Comparison of ENCODE assay signal across 19 cellular contexts in genomic region chr11:100727410-100727809, GRCh38. TPM values are rescaled to one million over a fixed set of nuclear protein-coding genes. Genes with fewer than 3 reads are reported as not detected.
DNase-seq lines count a peak whose midpoint lies in the region; ATAC-seq and TF ChIP-seq lines count a peak whose summit lies in the region.
"Had no signal": no experiment of that assay in that cellular context is flagged by ENCODE, and none has a peak within 500 bp of the region (broad histone marks: within the 10 kb centered on the region; RNA-seq: fewer than 3 reads in every experiment).

No MANE protein-coding gene starts in this region.

- no peaks in the 10 kb centered on the region for H3K27me3 Mint-ChIP-seq in chondrocyte (ENCODE audit: low read depth)
- no peaks in the 10 kb centered on the region for H3K27me3 Mint-ChIP-seq in stimulated activated naive B cell treated with anti-CD40 and anti-IgM and Interleukin-4, amounts not matched to agents 10 μg/mL and 1 μg/mL and 100 μg/mL, for 72 hours
- H3K27me3 Mint-ChIP-seq: activated naive CD4-positive, alpha-beta T cell treated with anti-CD3 and anti-CD28 coated beads, Interleukin-2, amount 50 U/mL, for 24 hours had no signal

- H3K4me1 ChIP-seq in right cardiac atrium (ENCODE audit: control insufficient read depth, insufficient read depth, low read length): peaks cover 6% of the 10 kb centered on the region
- H3K4me1 ChIP-seq: prostate gland, upper lobe of right lung had no signal

- intact Hi-C loops in right cardiac atrium (cut with DNase I): no loop called here

- no peak overlapping the region for H3K4me3 Mint-ChIP-seq in chondrocyte (ENCODE audit: unreplicated experiment)
- no peak overlapping the region for H3K4me3 Mint-ChIP-seq in stimulated activated naive B cell treated with anti-CD40 and anti-IgM and Interleukin-4, amounts not matched to agents 10 μg/mL and 1 μg/mL and 100 μg/mL, for 72 hours
- H3K4me3 Mint-ChIP-seq: activated naive CD4-positive, alpha-beta T cell treated with anti-CD3 and anti-CD28 coated beads, Interleukin-2, amount 50 U/mL, for 24 hours had no signal

- no peaks in the 10 kb centered on the region for H3K27me3 ChIP-seq in right cardiac atrium (ENCODE audit: control insufficient read depth, insufficient read depth)
- H3K27me3 ChIP-seq: upper lobe of right lung had no signal

- 32% methylated on average over 9 of the region's 9 CpGs for WGBS in right cardiac atrium

- H3K27ac Mint-ChIP-seq in chondrocyte (ENCODE audit: unreplicated experiment): peak overlapping the region; percentile 45
- no peak overlapping the region for H3K27ac Mint-ChIP-seq in stimulated activated naive B cell treated with anti-CD40 and anti-IgM and Interleukin-4, amounts not matched to agents 10 μg/mL and 1 μg/mL and 100 μg/mL, for 72 hours
- H3K27ac Mint-ChIP-seq: activated naive CD4-positive, alpha-beta T cell treated with anti-CD3 and anti-CD28 coated beads, Interleukin-2, amount 50 U/mL, for 24 hours had no signal

- peak overlapping the region; percentile 88 for H3K27ac ChIP-seq in right cardiac atrium (ENCODE audit: low read length)
- H3K27ac ChIP-seq: prostate gland, upper lobe of right lung had no signal

- ATAC-seq in right cardiac atrium (peak; percentile 83 to 96), omental fat pad (ENCODE audit: low FRiP score) (peak; percentile 14), HG03135 (IDR thresholded peaks at IDR 0.05; ENCODE audit: unreplicated experiment) (no peak)
- no peak for ATAC-seq in stimulated activated naive B cell treated with anti-CD40 and anti-IgM and Interleukin-4, amounts not matched to agents 10 μg/mL and 1 μg/mL and 100 μg/mL, for 72 hours (replicated peaks)
- ATAC-seq: upper lobe of right lung had no signal

- H3K9me3 ChIP-seq in right cardiac atrium (ENCODE audit: control insufficient read depth, low read length): no peaks in the 10 kb centered on the region
- H3K9me3 ChIP-seq: prostate gland, upper lobe of right lung had no signal

- H3K36me3 Mint-ChIP-seq in chondrocyte (ENCODE audit: low read depth): no peaks in the 10 kb centered on the region
- H3K36me3 Mint-ChIP-seq in stimulated activated naive B cell treated with anti-CD40 and anti-IgM and Interleukin-4, amounts not matched to agents 10 μg/mL and 1 μg/mL and 100 μg/mL, for 72 hours: no peaks in the 10 kb centered on the region
- H3K36me3 Mint-ChIP-seq: activated naive CD4-positive, alpha-beta T cell treated with anti-CD3 and anti-CD28 coated beads, Interleukin-2, amount 50 U/mL, for 24 hours had no signal

- H3K4me1 Mint-ChIP-seq in chondrocyte (ENCODE audit: low read depth): peaks cover 23% of the 10 kb centered on the region
- peaks cover 0 to 4% of the 10 kb centered on the region in 2 donors for H3K4me1 Mint-ChIP-seq in stimulated activated naive B cell treated with anti-CD40 and anti-IgM and Interleukin-4, amounts not matched to agents 10 μg/mL and 1 μg/mL and 100 μg/mL, for 72 hours
- H3K4me1 Mint-ChIP-seq: activated naive CD4-positive, alpha-beta T cell treated with anti-CD3 and anti-CD28 coated beads, Interleukin-2, amount 50 U/mL, for 24 hours had no signal

- DNase-seq in EH (ENCODE audit: low read depth) (peak; percentile 17), chondrocyte (ENCODE audit: low spot score) (no peak), right cardiac atrium (peak; percentile 44 to 68 (median 47)), omental fat pad (ENCODE audit: low spot score) (no peak), NOMO-1 treated with DMSO at 0.1 percent for 48 hours (lab: John Stamatoyannopoulos, UW; ENCODE audit: unreplicated experiment) (no peak)
- no peak for DNase-seq in stimulated activated naive CD4-positive, alpha-beta T cell (lab: John Stamatoyannopoulos, UW)
- DNase-seq in stimulated activated naive B cell treated with anti-CD40 and anti-IgM and Interleukin-4, amounts not matched to agents 10 μg/mL and 1 μg/mL and 100 μg/mL, for 72 hours: no peak
- DNase-seq: activated CD4-positive, alpha-beta T cell treated with anti-CD3 and anti-CD28 coated beads for 1 hour; activated CD8-positive, alpha-beta memory T cell treated with anti-CD3 and anti-CD28 coated beads for 24 hours; cortex of kidney; DND-41; NCI-H1092; NCI-H2081; NCI-H510A treated with DMSO at 0.1 percent for 48 hours; stimulated activated CD4-positive, alpha-beta T cell treated with anti-CD3 and anti-CD28 coated beads, Interleukin-12 subunit alpha, Interleukin-12 subunit beta, amount 100 ng/mL, for 4 hours; upper lobe of right lung had no signal

- H3K4me3 ChIP-seq in right cardiac atrium (ENCODE audit: low read length): no peak overlapping the region
- H3K4me3 ChIP-seq: prostate gland, upper lobe of right lung had no signal

- TF ChIP-seq CTCF in chondrocyte (IDR thresholded peaks at IDR 0.05): no peak
- TF ChIP-seq CTCF in omental fat pad (IDR thresholded peaks at IDR 0.05): no peak

- no peaks in the 10 kb centered on the region for H3K9me3 Mint-ChIP-seq in chondrocyte (ENCODE audit: low read depth)
- H3K9me3 Mint-ChIP-seq in stimulated activated naive B cell treated with anti-CD40 and anti-IgM and Interleukin-4, amounts not matched to agents 10 μg/mL and 1 μg/mL and 100 μg/mL, for 72 hours: no peaks in the 10 kb centered on the region
- H3K9me3 Mint-ChIP-seq: activated naive CD4-positive, alpha-beta T cell treated with anti-CD3 and anti-CD28 coated beads, Interleukin-2, amount 50 U/mL, for 24 hours had no signal

RNA-seq across cellular contexts. Expression of gene ARHGAP42, which starts 40.3 kb away (rescaled TPM):
- total RNA-seq in chondrocyte: 15.0 to 16.1 TPM (median 15.1 TPM) in 3 replicates
- total RNA-seq in right cardiac atrium: 1 to 10 TPM; 5.9 to 8.6 (median 6.7) TPM
- 4.5 TPM for polyA plus RNA-seq in right cardiac atrium
- 10 to 100 TPM in 3 of 4 donors, 1 to 10 TPM in 1; 9.6 to 47.4 (median 15.7) TPM for total RNA-seq in omental fat pad

Comparison
In these comparisons a context has a peak if more than half of its experiments do, and no peak if none do; other contexts are left out.
1. DNase-seq: peak in EH (single experiment) and right cardiac atrium (3 of 3); none in chondrocyte (single experiment), omental fat pad (single experiment), stimulated activated naive CD4-positive, alpha-beta T cell (0 of 6), stimulated activated naive B cell treated with anti-CD40 and anti-IgM and Interleukin-4, amounts not matched to agents 10 μg/mL and 1 μg/mL and 100 μg/mL, for 72 hours (single experiment) and NOMO-1 treated with DMSO at 0.1 percent for 48 hours (single experiment).
2. ATAC-seq: peak in right cardiac atrium (2 of 2) and omental fat pad (single experiment); none in stimulated activated naive B cell treated with anti-CD40 and anti-IgM and Interleukin-4, amounts not matched to agents 10 μg/mL and 1 μg/mL and 100 μg/mL, for 72 hours (0 of 2) and HG03135 (single experiment).